ENCODE assay signal across 8 cellular contexts in the genomic region with DNA sequence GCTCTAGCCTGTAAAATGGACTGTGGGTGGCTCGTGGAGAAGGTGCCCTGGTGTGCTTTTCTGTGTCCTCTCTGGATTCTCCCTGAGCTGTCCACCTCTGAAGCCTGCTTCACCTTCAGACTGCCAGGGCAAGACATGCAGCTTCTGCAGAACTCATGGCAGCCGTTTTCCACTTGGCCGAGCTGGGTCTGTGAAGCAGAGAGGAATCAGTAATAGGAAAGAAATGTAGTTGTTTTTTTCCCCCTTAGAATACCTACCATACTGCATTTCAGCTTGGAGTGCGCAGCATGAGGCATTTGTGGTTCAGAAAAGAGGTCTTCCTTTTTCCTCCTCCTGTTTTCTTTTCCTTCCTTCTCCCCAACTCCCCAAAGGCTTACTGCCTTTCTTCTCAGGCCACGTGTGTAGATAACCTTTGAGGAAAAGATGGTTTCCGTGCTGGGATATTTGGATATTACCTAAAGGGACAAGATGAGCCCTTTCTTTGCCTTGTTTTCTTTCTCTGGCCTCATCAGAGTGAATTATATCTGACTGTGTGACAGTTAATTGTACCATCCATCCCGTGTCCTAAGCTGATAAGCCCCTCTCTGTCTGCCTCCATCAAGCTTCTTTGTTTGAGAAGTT. TPM values are rescaled to one million over a fixed set of nuclear protein-coding genes. Genes with fewer than 3 reads are reported as not detected.
DNase-seq lines count a peak whose midpoint lies in the region; ATAC-seq and TF ChIP-seq lines count a peak whose summit lies in the region.

No MANE protein-coding gene starts in this region.

- H3K36me3 ChIP-seq in OCI-LY1 (ENCODE audit: insufficient read depth, low read length) (no peaks in the 10 kb centered on the region), endodermal cell (ENCODE audit: control insufficient read depth, insufficient read depth, low read length) (no peaks in the 10 kb centered on the region), prostate gland (no peaks in the 10 kb centered on the region)

- no peak for ATAC-seq in HG02798 (IDR thresholded peaks at IDR 0.05; ENCODE audit: poor library complexity, unreplicated experiment)

- H3K9ac ChIP-seq in OCI-LY1 (ENCODE audit: low read length) (no peak overlapping the region), endodermal cell (ENCODE audit: extremely low read depth, low read length, poor library complexity, severe bottlenecking) (no peak overlapping the region)

- no peaks in the 10 kb centered on the region for H3K27me3 Mint-ChIP-seq in endodermal cell (ENCODE audit: insufficient read depth)

- H2AFZ ChIP-seq in OCI-LY1 (ENCODE audit: low read length) = no peak overlapping the region

- WGBS in endodermal cell (ENCODE audit: insufficient coverage in 1 of 2, insufficient read length in 1 of 2), 2 experiments = 20 to 76% methylated on average over 1 to 7 of the region's 7 CpGs
- WGBS in prostate gland = 36% methylated on average over 7 of the region's 7 CpGs

- H4K20me1 ChIP-seq in OCI-LY1 (ENCODE audit: insufficient read depth, low read length) = no peaks in the 10 kb centered on the region

- intact Hi-C loops in prostate gland (cut with DNase I) = no loop called here

- H3K4me1 Mint-ChIP-seq in endodermal cell = peaks cover 70% of the 10 kb centered on the region

- 0 out of 2 replicates have a peak, but pooled peaks cover 4% of the 10 kb centered on the region for H3K27me3 ChIP-seq in OCI-LY1 (ENCODE audit: insufficient read depth, low read length)
- no peaks in the 10 kb centered on the region for H3K27me3 ChIP-seq in endodermal cell (ENCODE audit: control insufficient read depth, insufficient read depth, low read length, poor library complexity, severe bottlenecking)
- H3K27me3 ChIP-seq in prostate gland (replicated peaks; ENCODE audit: insufficient read depth) = no peaks in the 10 kb centered on the region

- H3K9me3 Mint-ChIP-seq in endodermal cell = no peaks in the 10 kb centered on the region

- TF ChIP-seq CTCF in GM12865 (IDR thresholded peaks at IDR 0.05; ENCODE audit: insufficient read depth, low read depth, low read length, missing control alignments) (no peak), OCI-LY1 (IDR thresholded peaks at IDR 0.05; ENCODE audit: low read length) (no peak), endodermal cell (conservative IDR thresholded peaks at IDR 0.05) (no peak), prostate gland (IDR thresholded peaks at IDR 0.05) (no peak)

- no peak for TF ChIP-seq POLR2A in prostate gland (IDR thresholded peaks at IDR 0.05)

- no peaks in the 10 kb centered on the region for H3F3A ChIP-seq in OCI-LY1 (ENCODE audit: insufficient read depth, low read length)

- H3K27ac ChIP-seq in OCI-LY1 (ENCODE audit: low read depth, low read length, poor library complexity, severe bottlenecking) (peak overlapping the region; percentile 14), endodermal cell (ENCODE audit: low read depth, low read length) (no peak overlapping the region), prostate gland (peak overlapping the region; percentile 88 to 94)

- H3K4me1 ChIP-seq in OCI-LY1 (ENCODE audit: insufficient read depth, low read length, severe bottlenecking) = peaks cover 56% of the 10 kb centered on the region
- H3K4me1 ChIP-seq in endodermal cell (ENCODE audit: control insufficient read depth, insufficient read depth, low read length) = peaks cover 35% of the 10 kb centered on the region
- H3K4me1 ChIP-seq in prostate gland (replicated peaks) = peaks cover 21% of the 10 kb centered on the region

- H3K79me2 ChIP-seq in OCI-LY1 (ENCODE audit: insufficient read depth, low read length) = 0 out of 2 replicates have a peak, but pooled peaks cover 13% of the 10 kb centered on the region

- H3K4me2 ChIP-seq in OCI-LY1 (ENCODE audit: low read length) = peak overlapping the region; percentile 28; the same call in 1 of the 2 replicates

- H3K36me3 Mint-ChIP-seq in endodermal cell (ENCODE audit: low read depth) = no peaks in the 10 kb centered on the region

- no peak for DNase-seq in GM12865 (ENCODE audit: low read depth)
- peak; percentile 50 for DNase-seq in endodermal cell
- DNase-seq in prostate gland (ENCODE audit: low spot score) = no peak
- no peak for DNase-seq in AML-193 (lab: John Stamatoyannopoulos, UW)
- DNase-seq in NCI-H187 (lab: John Stamatoyannopoulos, UW) = no peak
- DNase-seq in activated gamma-delta T cell (lab: John Stamatoyannopoulos, UW) = no peak

- H3K4me3 Mint-ChIP-seq in endodermal cell = no peak overlapping the region

- H3K27ac Mint-ChIP-seq in endodermal cell = peak overlapping the region; percentile 41

- H3K4me3 ChIP-seq in GM12865 (ENCODE audit: low read depth, low read length) = peak overlapping the region; percentile 45
- H3K4me3 ChIP-seq in OCI-LY1 (ENCODE audit: low read depth, low read length, poor library complexity, severe bottlenecking) = no peak overlapping the region
- peak overlapping the region; percentile 3 for H3K4me3 ChIP-seq in endodermal cell (ENCODE audit: low read length)
- no peak overlapping the region for H3K4me3 ChIP-seq in prostate gland

- H3K9me3 ChIP-seq in OCI-LY1 (ENCODE audit: low read length) = no peaks in the 10 kb centered on the region
- no peaks in the 10 kb centered on the region for H3K9me3 ChIP-seq in endodermal cell (ENCODE audit: control insufficient read depth, low read length)
- no peaks in the 10 kb centered on the region for H3K9me3 ChIP-seq in prostate gland

- H3K9me2 ChIP-seq in OCI-LY1 (ENCODE audit: low read depth, low read length) = no peaks in the 10 kb centered on the region

RNA-seq across cellular contexts. Expression of gene RREB1, which starts 39.4 kb away (rescaled TPM):
- 10 to 100 TPM; 51.2 to 64.3 TPM for total RNA-seq in endodermal cell
- 13.7 TPM for polyA plus RNA-seq in endodermal cell (2013, experiment 1 of 2)
- 15.6 TPM for polyA plus RNA-seq in endodermal cell (2013, experiment 2 of 2)
- total RNA-seq in prostate gland = 10 to 100 TPM; 58.4 to 71.0 TPM

Comparison
In these comparisons a context has a peak if more than half of its experiments do, and no peak if none do; other contexts are left out.
1. H3K4me3 ChIP-seq: peak in GM12865 (single experiment) and endodermal cell (single experiment); none in OCI-LY1 (single experiment) and prostate gland (0 of 2).